12 cellular contexts compared by ENCODE assay signal in genomic region chr4:140856692-140857091, GRCh38.
DNase-seq lines count a peak whose midpoint lies in the region; ATAC-seq and TF ChIP-seq lines count a peak whose summit lies in the region.
"Had no signal": no experiment of that assay in that cellular context is flagged by ENCODE, and none has a peak within 500 bp of the region (broad histone marks: within the 10 kb centered on the region; RNA-seq: fewer than 3 reads in every experiment).

No MANE protein-coding gene starts in this region.

- H3K4me1 ChIP-seq in upper lobe of right lung, result no peaks in the 10 kb centered on the region

- DNase-seq in AG08396 (ENCODE audit: low spot score) (peak; percentile 10), NCI-H1092 treated with DMSO at 0.1 percent for 48 hours (lab: John Stamatoyannopoulos, UW) (peak; percentile 72), brain pericyte (ENCODE audit: low read depth, low spot score) (peak; percentile 44), iris pigment epithelial cell (ENCODE audit: low read depth) (peak; percentile 53), epidermal melanocyte (ENCODE audit: insufficient read length, low spot score) (no peak), upper lobe of right lung (no peak)
- DNase-seq in activated CD8-positive, alpha-beta memory T cell treated with anti-CD3 and anti-CD28 coated beads for 24 hours, result no peak
- no peak for DNase-seq in activated CD4-positive, CD25-positive, alpha-beta regulatory T cell (lab: John Stamatoyannopoulos, UW)
- DNase-seq: activated T-cell treated with anti-CD3 and anti-CD28 coated beads, Interleukin-2, amount 50 U/mL, for 24 hours; SIG-M5 had no signal

- no peak for ATAC-seq in upper lobe of right lung
- ATAC-seq: sciatic nerve had no signal

- no peaks in the 10 kb centered on the region for H3K36me3 ChIP-seq in upper lobe of right lung

- intact Hi-C loops in upper lobe of right lung (cut with DNase I), result loop anchor here (10.0 kb wide), 1 partner anchor 502 kb away; no protein-coding TSS in a partner anchor

- H3K4me3 ChIP-seq in upper lobe of right lung, result no peak overlapping the region

- no peaks in the 10 kb centered on the region for H3K9me3 ChIP-seq in upper lobe of right lung

- no peak for TF ChIP-seq CTCF in upper lobe of right lung (IDR thresholded peaks at IDR 0.05)

- no peaks in the 10 kb centered on the region for H3K27me3 ChIP-seq in upper lobe of right lung

- H3K27ac ChIP-seq in upper lobe of right lung, result no peak overlapping the region
- H3K27ac ChIP-seq: C4-2B had no signal

Comparison
In these comparisons a context has a peak if more than half of its experiments do, and no peak if none do; other contexts are left out.
1. DNase-seq: peak in AG08396 (single experiment), NCI-H1092 treated with DMSO at 0.1 percent for 48 hours (single experiment), brain pericyte (single experiment) and iris pigment epithelial cell (single experiment); none in epidermal melanocyte (single experiment), activated CD8-positive, alpha-beta memory T cell treated with anti-CD3 and anti-CD28 coated beads for 24 hours (single experiment), upper lobe of right lung (single experiment) and activated CD4-positive, CD25-positive, alpha-beta regulatory T cell (0 of 4).